9 cellular contexts compared by ENCODE assay signal in genomic region chr2:115160523-115161521, GRCh38.
DNase-seq lines count a peak whose midpoint lies in the region; ATAC-seq lines count a peak whose summit lies in the region.
"Had no signal": no experiment of that assay in that cellular context is flagged by ENCODE, and none has a peak within 500 bp of the region (broad histone marks: within the 10 kb centered on the region; RNA-seq: fewer than 3 reads in every experiment).

No MANE protein-coding gene starts in this region.

- DNase-seq in ELF-1 (ENCODE audit: low read depth, low spot score): peak; percentile 70
- DNase-seq in NCI-H2029 treated with DMSO at 0.1 percent for 48 hours (lab: John Stamatoyannopoulos, UW): peak; percentile 55
- peak; percentile 15 for DNase-seq in occipital lobe (lab: John Stamatoyannopoulos, UW)
- no peak for DNase-seq in G401 (ENCODE audit: low spot score)
- no peak for DNase-seq in medulla oblongata (ENCODE audit: extremely low spot score)
- no peak for DNase-seq in dedifferentiated amniotic fluid mesenchymal stem cell (ENCODE audit: extremely low spot score)
- DNase-seq: activated CD8-positive, alpha-beta memory T cell treated with anti-CD3 and anti-CD28 coated beads for 24 hours had no signal

- WGBS in ectodermal cell, 2 experiments: 12 to 13% methylated on average over 62 of the region's 62 CpGs

- H3K9me3 ChIP-seq in ectodermal cell (ENCODE audit: control insufficient read depth, low read length): no peaks in the 10 kb centered on the region

- peak overlapping the region; percentile 53 for H3K4me3 ChIP-seq in ectodermal cell (ENCODE audit: insufficient read depth, low read depth, low read length)

- H3K36me3 ChIP-seq in ectodermal cell (ENCODE audit: control insufficient read depth, insufficient read depth, low read length): no peaks in the 10 kb centered on the region

- H3K27me3 ChIP-seq in ectodermal cell (ENCODE audit: control insufficient read depth, insufficient read depth, low read length, poor library complexity, severe bottlenecking): peaks cover 48% of the 10 kb centered on the region

- in situ Hi-C loops in G401 (cut with HindIII; ENCODE audit: low sequenced_read_pairs): no loop called here

- H3K27ac ChIP-seq in ectodermal cell (ENCODE audit: insufficient read depth, low read depth, low read length, poor library complexity, severe bottlenecking): no peak overlapping the region

- no peaks in the 10 kb centered on the region for H3K4me1 ChIP-seq in ectodermal cell (ENCODE audit: control insufficient read depth, insufficient read depth, low read length)

- no peak for ATAC-seq in HG03175 (IDR thresholded peaks at IDR 0.05; ENCODE audit: unreplicated experiment)

Comparison
In these comparisons a context has a peak if more than half of its experiments do, and no peak if none do; other contexts are left out.
1. DNase-seq: peak in ELF-1 (single experiment), NCI-H2029 treated with DMSO at 0.1 percent for 48 hours (single experiment) and occipital lobe (single experiment); none in G401 (single experiment), medulla oblongata (single experiment) and dedifferentiated amniotic fluid mesenchymal stem cell (single experiment).